Comparison of ENCODE assay signal across 1 cellular context in genomic region chr14:45253070-45253753, GRCh38.
A peak's percentile ranks its signal among the peaks of the same experiment; 100 is the strongest.
TF ChIP-seq lines count a peak whose summit lies in the region.

Gene MIS18BP1 (minus strand): TSS chr14:45253202. CDS start chr14:45247286, 5,916 bp downstream.

TF ChIP-seq in HepG2, 621 proteins besides CTCF, POLR2A, EP300 and RAD21 (continued from another document and continues in another):
- TF ChIP-seq MTA3 (CRISPR knock-in tag; IDR thresholded peaks at IDR 0.05) (0 out of 2 replicates have a peak, but pooled peaks have one; percentile 1), ARID4A (CRISPR knock-in tag; IDR thresholded peaks at IDR 0.05; ENCODE audit: borderline replicate concordance) (peak; percentile 96), ZFP36L1 (CRISPR knock-in tag; IDR thresholded peaks at IDR 0.05) (peak; percentile 97), ZNF503 (CRISPR knock-in tag; IDR thresholded peaks at IDR 0.05) (peak; percentile 45; the same call in 1 of the 2 replicates), SRSF1 (optimal IDR thresholded peaks at IDR 0.05; ENCODE audit: low read depth, low read length) (no peak), ZNF576 (CRISPR knock-in tag; IDR thresholded peaks at IDR 0.05) (no peak), ZC3H4 (CRISPR knock-in tag; IDR thresholded peaks at IDR 0.05; ENCODE audit: borderline replicate concordance) (peak; percentile 73; the same call in 1 of the 2 replicates), SAFB2 (CRISPR knock-in tag; IDR thresholded peaks at IDR 0.05; ENCODE audit: borderline replicate concordance, low read depth) (peak; percentile 32; the same call in 1 of the 2 replicates), ZNF609 (CRISPR knock-in tag; IDR thresholded peaks at IDR 0.05; ENCODE audit: borderline replicate concordance) (no peak; the same call in 1 of the 2 replicates), RORA (CRISPR knock-in tag; IDR thresholded peaks at IDR 0.05) (no peak), ZNF784 (CRISPR knock-in tag; IDR thresholded peaks at IDR 0.05; ENCODE audit: borderline replicate concordance) (peak; percentile 71; the same call in 1 of the 2 replicates), ZNF891 (CRISPR knock-in tag; IDR thresholded peaks at IDR 0.05) (peak; percentile 99), PRMT3 (CRISPR knock-in tag; IDR thresholded peaks at IDR 0.05; ENCODE audit: borderline replicate concordance, low read depth) (peak; percentile 92), AKAP8 (CRISPR knock-in tag; IDR thresholded peaks at IDR 0.05) (no peak), ZNF674 (CRISPR knock-in tag; IDR thresholded peaks at IDR 0.05; ENCODE audit: low read depth) (peak; percentile 69; the same call in 1 of the 2 replicates), HOXA7 (CRISPR knock-in tag; IDR thresholded peaks at IDR 0.05) (peak; percentile 91; the same call in 1 of the 2 replicates), CC2D1A (CRISPR knock-in tag; IDR thresholded peaks at IDR 0.05) (no peak), PHF21A (CRISPR knock-in tag; IDR thresholded peaks at IDR 0.05) (peak; percentile 79), ZNF75D (CRISPR knock-in tag; IDR thresholded peaks at IDR 0.05; ENCODE audit: borderline replicate concordance) (no peak), BATF2 (CRISPR knock-in tag; IDR thresholded peaks at IDR 0.05) (peak; percentile 95), NRL (CRISPR knock-in tag; IDR thresholded peaks at IDR 0.05; ENCODE audit: borderline replicate concordance) (peak; percentile 97), RNF2 (conservative IDR thresholded peaks at IDR 0.05; ENCODE audit: low read depth) (peak; percentile 92), TAF1 (CRISPR knock-in tag; IDR thresholded peaks at IDR 0.05) (peak; percentile 85), ZNF232 (CRISPR knock-in tag; IDR thresholded peaks at IDR 0.05; ENCODE audit: borderline replicate concordance) (peak; percentile 93), MYNN (CRISPR knock-in tag; IDR thresholded peaks at IDR 0.05; ENCODE audit: low read depth) (no peak), ZNF160 (CRISPR knock-in tag; IDR thresholded peaks at IDR 0.05) (peak; percentile 83), ZNF776 (CRISPR knock-in tag; IDR thresholded peaks at IDR 0.05) (peak; percentile 27; the same call in 1 of the 2 replicates), TBP (CRISPR knock-in tag; IDR thresholded peaks at IDR 0.05) (no peak), MIXL1 (CRISPR knock-in tag; IDR thresholded peaks at IDR 0.05) (peak; percentile 79), SP1 (IDR thresholded peaks at IDR 0.05) (no peak), SP1 (CRISPR knock-in tag; IDR thresholded peaks at IDR 0.05) (peak; percentile 45), GLMP (CRISPR knock-in tag; IDR thresholded peaks at IDR 0.05; ENCODE audit: borderline replicate concordance) (no peak), TRIM24 (CRISPR knock-in tag; IDR thresholded peaks at IDR 0.05) (no peak), ZNF775 (CRISPR knock-in tag; IDR thresholded peaks at IDR 0.05; ENCODE audit: borderline replicate concordance) (no peak), HNRNPL (IDR thresholded peaks at IDR 0.05; ENCODE audit: low read depth, low read length) (0 out of 2 replicates have a peak, but pooled peaks have one; percentile 61), ZFP90 (CRISPR knock-in tag; IDR thresholded peaks at IDR 0.05; ENCODE audit: borderline replicate concordance) (0 out of 2 replicates have a peak, but pooled peaks have one; percentile 60), BRCA1 (CRISPR knock-in tag; IDR thresholded peaks at IDR 0.05) (no peak), ZNF616 (CRISPR knock-in tag; IDR thresholded peaks at IDR 0.05; ENCODE audit: low read depth) (0 out of 2 replicates have a peak, but pooled peaks have one; percentile 48), MTF2 (CRISPR knock-in tag; IDR thresholded peaks at IDR 0.05; ENCODE audit: borderline replicate concordance) (peak; percentile 67; the same call in 1 of the 2 replicates), ZNF143 (CRISPR knock-in tag; IDR thresholded peaks at IDR 0.05) (peak; percentile 87), NAIF1 (CRISPR knock-in tag; IDR thresholded peaks at IDR 0.05; ENCODE audit: borderline replicate concordance) (peak; percentile 84; the same call in 1 of the 2 replicates), SKIL (CRISPR knock-in tag; IDR thresholded peaks at IDR 0.05; ENCODE audit: borderline replicate concordance) (peak; percentile 61; the same call in 1 of the 2 replicates), ZNF44 (CRISPR knock-in tag; IDR thresholded peaks at IDR 0.05) (no peak), ZNF879 (CRISPR knock-in tag; IDR thresholded peaks at IDR 0.05) (peak; percentile 89; the same call in 1 of the 2 replicates), ZNF720 (CRISPR knock-in tag; IDR thresholded peaks at IDR 0.05) (no peak), SRSF4 (IDR thresholded peaks at IDR 0.05; ENCODE audit: low read depth, low read length, poor library complexity, severe bottlenecking) (no peak), ZNF83 (CRISPR knock-in tag; IDR thresholded peaks at IDR 0.05; ENCODE audit: borderline replicate concordance) (no peak; the same call in 1 of the 2 replicates)
